16 cellular contexts compared by ENCODE assay signal in genomic region chr22:23300476-23300875, GRCh38.
A peak's percentile ranks its signal among the peaks of the same experiment; 100 is the strongest.
DNase-seq lines count a peak whose midpoint lies in the region; ATAC-seq and TF ChIP-seq lines count a peak whose summit lies in the region.
"Had no signal": no experiment of that assay in that cellular context is flagged by ENCODE, and none has a peak within 500 bp of the region (broad histone marks: within the 10 kb centered on the region; RNA-seq: fewer than 3 reads in every experiment).

No MANE protein-coding gene starts in this region.

- peaks cover 22% of the 10 kb centered on the region for H3K36me3 ChIP-seq in right atrium auricular region
- peaks cover 74% of the 10 kb centered on the region for H3K36me3 ChIP-seq in lower lobe of right lung
- peaks cover 22% of the 10 kb centered on the region; the same call in 1 of the 2 replicates for H3K36me3 ChIP-seq in SJCRH30
- H3K36me3 ChIP-seq: BE2C, HAP-1 had no signal

- H3K27ac Mint-ChIP-seq in endothelial cell (ENCODE audit: unreplicated experiment), result no peak overlapping the region

- H3K36me3 Mint-ChIP-seq in endothelial cell (ENCODE audit: low read depth, unreplicated experiment), result peaks cover 28% of the 10 kb centered on the region

- H3K9me3 ChIP-seq in right atrium auricular region (no peaks in the 10 kb centered on the region), lower lobe of right lung (no peaks in the 10 kb centered on the region), SJCRH30 (replicated peaks) (no peaks in the 10 kb centered on the region)
- H3K9me3 ChIP-seq: BE2C, Caco-2, HAP-1 had no signal

- H3K27me3 ChIP-seq in right atrium auricular region (no peaks in the 10 kb centered on the region), lower lobe of right lung (ENCODE audit: low read depth) (no peaks in the 10 kb centered on the region), SJCRH30 (no peaks in the 10 kb centered on the region)
- H3K27me3 ChIP-seq: BE2C had no signal

- H3K4me1 ChIP-seq in right atrium auricular region (peaks cover 0 to 9% of the 10 kb centered on the region in 2 donors), lower lobe of right lung (peaks cover 10% of the 10 kb centered on the region), SJCRH30 (no peaks in the 10 kb centered on the region)
- H3K4me1 ChIP-seq: Caco-2, HAP-1 had no signal

- TF ChIP-seq CTCF in right atrium auricular region (IDR thresholded peaks at IDR 0.05), result no peak
- no peak for TF ChIP-seq CTCF in endothelial cell (IDR thresholded peaks at IDR 0.05; ENCODE audit: unreplicated experiment)
- no peak for TF ChIP-seq CTCF in lower lobe of right lung (IDR thresholded peaks at IDR 0.05)

- peaks cover 2% of the 10 kb centered on the region for H3K27me3 Mint-ChIP-seq in endothelial cell (ENCODE audit: unreplicated experiment)
- H3K27me3 Mint-ChIP-seq: CD4-positive, CD25-positive, alpha-beta regulatory T cell; CD8-positive, alpha-beta memory T cell had no signal

- intact Hi-C loops in left cardiac atrium (cut with DNase I), result no loop called here
- intact Hi-C loops in lower lobe of right lung (cut with DNase I), result no loop called here

- ATAC-seq in left cardiac atrium (no peak), lower lobe of right lung (no peak), HG03108 (IDR thresholded peaks at IDR 0.05; ENCODE audit: unreplicated experiment) (no peak)

- DNase-seq in left cardiac atrium, result peak; percentile 16
- no peak for DNase-seq in right atrium auricular region (ENCODE audit: low spot score)
- no peak for DNase-seq in endothelial cell (ENCODE audit: low spot score)
- DNase-seq in lower lobe of right lung, result peak; percentile 10
- no peak for DNase-seq in SJCRH30
- DNase-seq in cortex of kidney (lab: John Stamatoyannopoulos, UW), result no peak
- DNase-seq: BE2C; C1 segment of cervical spinal cord; Caco-2; CD4-positive, CD25-positive, alpha-beta regulatory T cell; CD8-positive, alpha-beta memory T cell; GDM1; GM23248 had no signal

- H3K4me3 Mint-ChIP-seq in endothelial cell (ENCODE audit: unreplicated experiment), result peak overlapping the region; percentile 50
- H3K4me3 Mint-ChIP-seq: CD4-positive, CD25-positive, alpha-beta regulatory T cell; CD8-positive, alpha-beta memory T cell had no signal

- H3K27ac ChIP-seq in right atrium auricular region (no peak overlapping the region), lower lobe of right lung (no peak overlapping the region), temporal lobe (ENCODE audit: low read depth, low read length) (peak overlapping the region; percentile 27), SJCRH30 (no peak overlapping the region)
- H3K27ac ChIP-seq: GM23248 had no signal

- H3K9me3 Mint-ChIP-seq in endothelial cell (ENCODE audit: unreplicated experiment), result no peaks in the 10 kb centered on the region
- H3K9me3 Mint-ChIP-seq: CD4-positive, CD25-positive, alpha-beta regulatory T cell; CD8-positive, alpha-beta memory T cell had no signal

- H3K4me3 ChIP-seq in right atrium auricular region, result no peak overlapping the region
- no peak overlapping the region for H3K4me3 ChIP-seq in lower lobe of right lung
- H3K4me3 ChIP-seq in SJCRH30, result no peak overlapping the region
- H3K4me3 ChIP-seq: GM23248, HAP-1 had no signal

- peaks cover 6% of the 10 kb centered on the region for H3K4me1 Mint-ChIP-seq in endothelial cell (ENCODE audit: unreplicated experiment)
- H3K4me1 Mint-ChIP-seq: CD4-positive, CD25-positive, alpha-beta regulatory T cell had no signal

Comparison
In these comparisons a context has a peak if more than half of its experiments do, and no peak if none do; other contexts are left out.
1. DNase-seq: peak in left cardiac atrium (single experiment) and lower lobe of right lung (single experiment); none in right atrium auricular region (single experiment), endothelial cell (single experiment), SJCRH30 (0 of 2) and cortex of kidney (single experiment).